ENCODE assay signal across 7 cellular contexts in the genomic region with DNA sequence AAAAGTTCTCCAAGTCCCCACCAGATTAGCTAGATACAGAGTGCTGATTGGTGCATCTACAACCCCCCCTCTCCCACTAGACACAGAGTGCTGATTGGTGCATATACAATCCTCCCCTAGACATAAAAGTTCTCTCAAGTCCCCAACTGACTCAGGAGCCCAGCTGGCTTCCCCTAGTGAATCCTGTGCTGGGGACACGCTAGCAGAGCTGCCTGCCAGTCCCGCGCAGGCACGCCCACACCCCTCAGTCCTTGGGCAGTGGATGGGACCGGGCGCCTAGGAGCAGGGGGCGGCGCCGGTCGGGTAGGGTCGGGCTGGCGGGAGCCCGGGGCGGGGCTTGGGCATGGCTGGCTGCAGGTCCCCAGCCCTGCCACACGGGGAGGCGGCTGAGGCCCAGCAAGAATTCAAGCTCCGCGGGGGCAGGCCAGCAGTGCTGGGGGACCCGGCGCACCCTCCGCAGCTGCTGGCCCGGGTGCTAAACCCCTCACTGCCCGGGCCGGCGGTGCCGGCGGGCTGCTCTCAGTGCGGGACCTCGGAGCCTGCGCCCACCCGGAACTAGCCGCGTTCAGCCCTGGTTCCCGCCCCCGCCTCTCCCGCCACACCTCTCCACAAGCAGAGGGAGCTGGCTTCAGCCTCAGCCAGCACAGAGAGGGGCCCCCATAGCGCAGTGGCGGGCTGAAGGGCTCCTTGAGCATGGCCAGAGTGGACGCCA.
DNase-seq lines count a peak whose midpoint lies in the region; ATAC-seq, FAIRE-seq and TF ChIP-seq lines count a peak whose summit lies in the region.

No MANE protein-coding gene starts in this region.

- peak; percentile 50 for DNase-seq in NCI-H1092 treated with DMSO at 0.1 percent for 48 hours (lab: John Stamatoyannopoulos, UW)
- DNase-seq in T-helper 17 cell = peak; percentile 53 to 62 (median 60)
- DNase-seq in astrocyte (ENCODE audit: low read depth) = peak; percentile 39
- DNase-seq in small intestine = peak; percentile 55

- H3K79me2 ChIP-seq in astrocyte (ENCODE audit: insufficient read depth, low read length) = no peaks in the 10 kb centered on the region

- H3K4me2 ChIP-seq in astrocyte (ENCODE audit: low read length) = peak overlapping the region; percentile 94

- no peaks in the 10 kb centered on the region for H3K4me1 ChIP-seq in astrocyte (ENCODE audit: insufficient read depth, low read length)
- H3K4me1 ChIP-seq in small intestine (ENCODE audit: control insufficient read depth in 2 of 2, insufficient read depth in 1 of 2, low read depth in 1 of 2, low read length in 1 of 2) = no peaks in the 10 kb centered on the region

- H3K4me1 Mint-ChIP-seq in T-helper 17 cell (peaks cover 12% of the 10 kb centered on the region), astrocyte (ENCODE audit: low read depth, unreplicated experiment) (no peaks in the 10 kb centered on the region)

- peak overlapping the region; percentile 92 for H3K4me3 Mint-ChIP-seq in T-helper 17 cell
- peak overlapping the region; percentile 85 for H3K4me3 Mint-ChIP-seq in astrocyte (ENCODE audit: unreplicated experiment)

- H3K36me3 Mint-ChIP-seq in T-helper 17 cell (ENCODE audit: low read depth) = no peaks in the 10 kb centered on the region
- H3K36me3 Mint-ChIP-seq in astrocyte (ENCODE audit: low read depth, unreplicated experiment) = no peaks in the 10 kb centered on the region

- H3K9ac ChIP-seq in astrocyte (ENCODE audit: low read length) = peak overlapping the region; percentile 63

- H3K4me3 ChIP-seq in astrocyte (ENCODE audit: insufficient read depth, low read depth, low read length) (peak overlapping the region; percentile 52), iPS-11a (ENCODE audit: low read depth, low read length) (peak overlapping the region; percentile 48), small intestine (ENCODE audit: low read depth in 1 of 2, low read length in 2 of 2) (peak overlapping the region; percentile 50 to 51)

- H2AFZ ChIP-seq in astrocyte (ENCODE audit: low read depth, low read length) = peak overlapping the region; percentile 94

- FAIRE-seq in astrocyte (lab: Jason Lieb, UNC) (no peak), small intestine (lab: Jason Lieb, UNC) (no peak)

- H3K36me3 ChIP-seq in astrocyte (ENCODE audit: insufficient read depth, low read length) (no peaks in the 10 kb centered on the region), small intestine (ENCODE audit: control insufficient read depth in 2 of 2, insufficient read depth in 2 of 2, low read length in 2 of 2) (no peaks in the 10 kb centered on the region)

- TF ChIP-seq CTCF in astrocyte (IDR thresholded peaks at IDR 0.05; ENCODE audit: insufficient read depth, low read depth, low read length) = no peak

- H3K9me3 Mint-ChIP-seq in astrocyte (ENCODE audit: unreplicated experiment) = no peaks in the 10 kb centered on the region

- no peaks in the 10 kb centered on the region for H4K20me1 ChIP-seq in astrocyte (ENCODE audit: insufficient read depth, low read length)

- H3K27me3 ChIP-seq in astrocyte (ENCODE audit: insufficient read depth, low read length) (peaks cover 6% of the 10 kb centered on the region), small intestine (ENCODE audit: control insufficient read depth in 2 of 2, insufficient read depth in 2 of 2, low read length in 2 of 2) (no peaks in the 10 kb centered on the region)

- H3K9me3 ChIP-seq in T-helper 17 cell (ENCODE audit: control insufficient read depth, low read length, poor library complexity, severe bottlenecking) (no peaks in the 10 kb centered on the region), astrocyte (ENCODE audit: insufficient read depth, low read depth, low read length) (no peaks in the 10 kb centered on the region), small intestine (ENCODE audit: control insufficient read depth, low read depth) (no peaks in the 10 kb centered on the region)

- WGBS in small intestine, 3 donors = 0 to 1% (median 0%) methylated on average over 35 to 39 of the region's 39 CpGs

- ATAC-seq in GM18498 (IDR thresholded peaks at IDR 0.05; ENCODE audit: unreplicated experiment) (peak; percentile 100), HG02642 (IDR thresholded peaks at IDR 0.05; ENCODE audit: poor library complexity, unreplicated experiment) (peak; percentile 99), T-helper 17 cell (peak; percentile 97)

- no peak overlapping the region for H3K27ac ChIP-seq in astrocyte (ENCODE audit: low read depth, low read length)
- no peak overlapping the region for H3K27ac ChIP-seq in small intestine (ENCODE audit: low read depth in 1 of 2, low read length in 1 of 2)

- H3K27me3 Mint-ChIP-seq in T-helper 17 cell (no peaks in the 10 kb centered on the region), astrocyte (ENCODE audit: low read depth, unreplicated experiment) (no peaks in the 10 kb centered on the region)

- H3K27ac Mint-ChIP-seq in T-helper 17 cell = peak overlapping the region; percentile 47
- H3K27ac Mint-ChIP-seq in astrocyte (ENCODE audit: unreplicated experiment) = peak overlapping the region; percentile 8
